In genomic region chr12:65891219-65891618, GRCh38 we compare ENCODE assay signal across 1 cellular context.
A peak's percentile ranks its signal among the peaks of the same experiment; 100 is the strongest.
TF ChIP-seq lines count a peak whose summit lies in the region.

No MANE protein-coding gene starts in this region.

TF ChIP-seq in HEK293, 187 proteins besides CTCF, POLR2A, EP300 and RAD21 (continued from another document):
- TF ChIP-seq ZSCAN30 (tag by site-specific recombination; IDR thresholded peaks at IDR 0.05) (no peak), ZNF76 (tag by site-specific recombination; IDR thresholded peaks at IDR 0.05; ENCODE audit: borderline replicate concordance, low read depth) (no peak), OSR2 (tag by site-specific recombination; IDR thresholded peaks at IDR 0.05) (peak; percentile 37; the same call in 1 of the 2 replicates), ZNF133 (tag by site-specific recombination; IDR thresholded peaks at IDR 0.05) (no peak), ZNF701 (tag by site-specific recombination; IDR thresholded peaks at IDR 0.05) (no peak), WT1 (tag by site-specific recombination; IDR thresholded peaks at IDR 0.05) (peak; percentile 80), TRIM28 (IDR thresholded peaks at IDR 0.05; ENCODE audit: borderline replicate concordance, low read length) (no peak), ZNF561 (tag by site-specific recombination; IDR thresholded peaks at IDR 0.05; ENCODE audit: borderline replicate concordance) (no peak), ZNF157 (tag by site-specific recombination; IDR thresholded peaks at IDR 0.05) (no peak), ZNF664 (tag by site-specific recombination; IDR thresholded peaks at IDR 0.05) (no peak), KLF1 (tag by site-specific recombination; IDR thresholded peaks at IDR 0.05) (no peak), ZNF146 (tag by site-specific recombination; IDR thresholded peaks at IDR 0.05) (no peak), PRDM10 (tag by site-specific recombination; IDR thresholded peaks at IDR 0.05) (no peak), BCL11B (tag by site-specific recombination; IDR thresholded peaks at IDR 0.05; ENCODE audit: low read depth) (no peak), ZBTB26 (tag by site-specific recombination; optimal IDR thresholded peaks at IDR 0.05) (no peak), ZNF366 (tag by site-specific recombination; conservative IDR thresholded peaks at IDR 0.05) (no peak), OVOL3 (tag by site-specific recombination; IDR thresholded peaks at IDR 0.05) (peak; percentile 73; the same call in 1 of the 2 replicates), ZNF521 (tag by site-specific recombination; IDR thresholded peaks at IDR 0.05) (no peak), SP7 (tag by site-specific recombination; IDR thresholded peaks at IDR 0.05) (0 out of 2 replicates have a peak, but pooled peaks have one; percentile 14), GLIS1 (tag by site-specific recombination; IDR thresholded peaks at IDR 0.05) (peak; percentile 37; the same call in 1 of the 2 replicates), ZNF513 (tag by site-specific recombination; IDR thresholded peaks at IDR 0.05) (no peak), EGR2 (tag by site-specific recombination; IDR thresholded peaks at IDR 0.05; ENCODE audit: low read depth) (no peak), FEZF1 (tag by site-specific recombination; IDR thresholded peaks at IDR 0.05) (peak; percentile 69), KLF16 (tag by site-specific recombination; IDR thresholded peaks at IDR 0.05) (no peak), ZNF549 (tag by site-specific recombination; IDR thresholded peaks at IDR 0.05) (no peak), ZNF571 (tag by site-specific recombination; IDR thresholded peaks at IDR 0.05) (no peak), ZNF202 (tag by site-specific recombination; IDR thresholded peaks at IDR 0.05; ENCODE audit: borderline replicate concordance) (no peak), ZFP69B (tag by site-specific recombination; IDR thresholded peaks at IDR 0.05) (no peak), IKZF3 (tag by site-specific recombination; IDR thresholded peaks at IDR 0.05) (no peak), ZNF776 (tag by site-specific recombination; IDR thresholded peaks at IDR 0.05; ENCODE audit: borderline replicate concordance) (no peak), ZBTB10 (tag by site-specific recombination; IDR thresholded peaks at IDR 0.05) (no peak), ZEB2 (tag by site-specific recombination; IDR thresholded peaks at IDR 0.05) (0 out of 2 replicates have a peak, but pooled peaks have one; percentile 37)
TF ChIP-seq in HEK293: peak in this region for 9.
